Comparison of ENCODE assay signal across 19 cellular contexts in genomic region chr1:55560246-55560645, GRCh38.
"Had no signal": no experiment of that assay in that cellular context is flagged by ENCODE, and none has a peak within 500 bp of the region (broad histone marks: within the 10 kb centered on the region; RNA-seq: fewer than 3 reads in every experiment).

No MANE protein-coding gene starts in this region.

- DNase-seq: activated CD4-positive, alpha-beta T cell treated with anti-CD3 and anti-CD28 coated beads for 1 hour; activated CD4-positive, alpha-beta T cell treated with anti-CD3 and anti-CD28 coated beads, Interleukin-2, amount 50 U/mL, for 4 hours; activated naive CD4-positive, alpha-beta T cell treated with Interleukin-2 at 50 U/mL for 16 hours; aorta; cerebellar nuclear complex; dermis blood vessel endothelial cell; effector memory CD8-positive, alpha-beta T cell; hippocampal formation; kidney; left ventricle myocardium inferior; naive thymus-derived CD8-positive, alpha-beta T cell; posterior cingulate gyrus; stimulated activated CD4-positive, alpha-beta T cell treated with anti-CD3 and anti-CD28 coated beads, Interleukin-15, amount 100 ng/mL, for 24 hours; stimulated activated CD4-positive, alpha-beta T cell treated with anti-CD3 and anti-CD28 coated beads, Interleukin-4, amount 100 ng/mL, for 24 hours; stimulated activated naive CD4-positive, alpha-beta T cell; T-helper 9 cell had no signal

- H3K4me3 ChIP-seq: left ventricle myocardium inferior, tibial nerve had no signal

- H3K9me3 ChIP-seq: left ventricle myocardium inferior, neutrophil, tibial nerve had no signal

- H3K36me3 ChIP-seq: left ventricle myocardium inferior, neutrophil, tibial nerve had no signal

- H3K27ac ChIP-seq: left ventricle myocardium inferior, neutrophil had no signal

- ATAC-seq: activated T-helper 17 cell treated with anti-CD3 and anti-CD28 coated beads, Interleukin-2, amount 50 U/mL, for 72 hours; effector memory CD8-positive, alpha-beta T cell; naive thymus-derived CD8-positive, alpha-beta T cell had no signal

- H3K27me3 ChIP-seq: neutrophil, tibial nerve had no signal
